In the genomic region with DNA sequence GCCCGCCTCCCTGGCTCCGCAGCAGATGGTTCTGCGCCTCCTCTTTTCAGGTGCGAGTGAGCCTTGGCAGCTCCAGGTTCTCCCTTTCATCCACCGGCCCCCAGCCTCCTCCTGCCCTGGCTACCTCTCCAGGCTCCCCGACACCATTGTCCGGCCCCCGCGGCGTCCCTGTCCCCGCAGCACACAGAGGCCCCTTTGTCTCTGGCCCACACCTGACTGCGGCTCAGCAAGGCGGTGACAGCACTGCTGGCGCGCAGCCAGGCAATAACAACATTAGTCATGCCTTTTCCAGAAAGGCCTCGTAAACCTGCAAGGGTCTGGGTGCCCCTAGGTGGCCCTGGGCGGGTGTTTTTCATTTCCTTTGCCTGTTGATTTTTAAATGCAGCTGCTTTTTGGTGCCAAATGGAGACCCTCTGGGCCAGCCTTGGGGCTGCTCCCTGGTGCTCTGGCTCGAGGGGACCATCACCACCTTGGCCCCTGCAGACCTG, we compare ENCODE assay signal across 9 cellular contexts.
DNase-seq lines count a peak whose midpoint lies in the region; ATAC-seq, FAIRE-seq and TF ChIP-seq lines count a peak whose summit lies in the region.
"Had no signal": no experiment of that assay in that cellular context is flagged by ENCODE, and none has a peak within 500 bp of the region (broad histone marks: within the 10 kb centered on the region; RNA-seq: fewer than 3 reads in every experiment).

No MANE protein-coding gene starts in this region.

- H3K9me3 ChIP-seq in MG63: no peaks in the 10 kb centered on the region
- no peaks in the 10 kb centered on the region for H3K9me3 ChIP-seq in endodermal cell (ENCODE audit: control insufficient read depth, low read length)
- H3K9me3 ChIP-seq in small intestine (ENCODE audit: control insufficient read depth, low read depth): no peaks in the 10 kb centered on the region
- no peaks in the 10 kb centered on the region for H3K9me3 ChIP-seq in spleen

- H3K9me3 Mint-ChIP-seq in endodermal cell: peaks cover 3% of the 10 kb centered on the region
- no peaks in the 10 kb centered on the region for H3K9me3 Mint-ChIP-seq in activated T-helper 2 cell treated with anti-CD3 and anti-CD28 coated beads, Interferon-gamma antibody, Interleukin-2, Interleukin-4, amounts not matched to agents 10 μg/mL and 5 μg/mL and 100 μg/mL, durations not matched to agents 14 hours and 24 hours and 36 hours

- H3K27ac ChIP-seq in endodermal cell (ENCODE audit: low read depth, low read length) (no peak overlapping the region), small intestine (ENCODE audit: low read depth in 1 of 2, low read length in 1 of 2) (peak overlapping the region in 1 of 2 donors; percentile 78), spleen (no peak overlapping the region)

- DNase-seq in COLO829 (ENCODE audit: low spot score) (peak; percentile 65), MG63 (peak; percentile 32), SHP77 treated with DMSO at 0.1 percent for 48 hours (lab: John Stamatoyannopoulos, UW) (peak; percentile 34), endodermal cell (peak; percentile 77), small intestine (peak; percentile 86), spleen (no peak)
- DNase-seq in activated T-helper 2 cell treated with anti-CD3 and anti-CD28 coated beads, Interferon-gamma antibody, Interleukin-2, Interleukin-4, amounts not matched to agents 10 μg/mL and 5 μg/mL and 100 μg/mL, durations not matched to agents 14 hours and 24 hours and 36 hours (ENCODE audit: low spot score): no peak

- H3K4me3 Mint-ChIP-seq in endodermal cell: no peak overlapping the region
- no peak overlapping the region for H3K4me3 Mint-ChIP-seq in activated T-helper 2 cell treated with anti-CD3 and anti-CD28 coated beads, Interferon-gamma antibody, Interleukin-2, Interleukin-4, amounts not matched to agents 10 μg/mL and 5 μg/mL and 100 μg/mL, durations not matched to agents 14 hours and 24 hours and 36 hours (ENCODE audit: low read depth)

- no peak for TF ChIP-seq POLR2A in spleen (IDR thresholded peaks at IDR 0.05)

- H3K4me1 ChIP-seq in endodermal cell (ENCODE audit: control insufficient read depth, insufficient read depth, low read length) (peaks cover 5% of the 10 kb centered on the region), small intestine (ENCODE audit: control insufficient read depth in 2 of 2, insufficient read depth in 1 of 2, low read depth in 1 of 2, low read length in 1 of 2) (peaks cover 0 to 11% of the 10 kb centered on the region in 2 donors), spleen (no peaks in the 10 kb centered on the region)

- no peak overlapping the region for H3K9ac ChIP-seq in endodermal cell (ENCODE audit: extremely low read depth, low read length, poor library complexity, severe bottlenecking)

- no peak for ATAC-seq in GM21360 (IDR thresholded peaks at IDR 0.05; ENCODE audit: unreplicated experiment)

- H3K4me3 ChIP-seq in MG63: no peak overlapping the region
- no peak overlapping the region for H3K4me3 ChIP-seq in endodermal cell (ENCODE audit: low read length)
- no peak overlapping the region for H3K4me3 ChIP-seq in small intestine (ENCODE audit: low read depth in 1 of 2, low read length in 2 of 2)
- H3K4me3 ChIP-seq in spleen: no peak overlapping the region

- H3K36me3 ChIP-seq in MG63 (no peaks in the 10 kb centered on the region), endodermal cell (ENCODE audit: control insufficient read depth, insufficient read depth, low read length) (no peaks in the 10 kb centered on the region), small intestine (ENCODE audit: control insufficient read depth in 2 of 2, insufficient read depth in 2 of 2, low read length in 2 of 2) (no peaks in the 10 kb centered on the region), spleen (no peaks in the 10 kb centered on the region)

- H3K27me3 ChIP-seq in MG63: no peaks in the 10 kb centered on the region
- no peaks in the 10 kb centered on the region for H3K27me3 ChIP-seq in endodermal cell (ENCODE audit: control insufficient read depth, insufficient read depth, low read length, poor library complexity, severe bottlenecking)
- no peaks in the 10 kb centered on the region for H3K27me3 ChIP-seq in small intestine (ENCODE audit: control insufficient read depth in 2 of 2, insufficient read depth in 2 of 2, low read length in 2 of 2)
- peaks cover 0 to 28% (median 0%) of the 10 kb centered on the region in 7 donors for H3K27me3 ChIP-seq in spleen (replicated peaks in 1 of 7)

- H3K36me3 Mint-ChIP-seq in endodermal cell (ENCODE audit: low read depth): no peaks in the 10 kb centered on the region
- no peaks in the 10 kb centered on the region for H3K36me3 Mint-ChIP-seq in activated T-helper 2 cell treated with anti-CD3 and anti-CD28 coated beads, Interferon-gamma antibody, Interleukin-2, Interleukin-4, amounts not matched to agents 10 μg/mL and 5 μg/mL and 100 μg/mL, durations not matched to agents 14 hours and 24 hours and 36 hours (ENCODE audit: low read depth)

- FAIRE-seq in small intestine (lab: Jason Lieb, UNC): no peak
- FAIRE-seq: islet of Langerhans had no signal

- no peak overlapping the region for H3K27ac Mint-ChIP-seq in endodermal cell
- H3K27ac Mint-ChIP-seq in activated T-helper 2 cell treated with anti-CD3 and anti-CD28 coated beads, Interferon-gamma antibody, Interleukin-2, Interleukin-4, amounts not matched to agents 10 μg/mL and 5 μg/mL and 100 μg/mL, durations not matched to agents 14 hours and 24 hours and 36 hours: no peak overlapping the region

- H3K4me1 Mint-ChIP-seq in endodermal cell: peaks cover 53% of the 10 kb centered on the region
- H3K4me1 Mint-ChIP-seq in activated T-helper 2 cell treated with anti-CD3 and anti-CD28 coated beads, Interferon-gamma antibody, Interleukin-2, Interleukin-4, amounts not matched to agents 10 μg/mL and 5 μg/mL and 100 μg/mL, durations not matched to agents 14 hours and 24 hours and 36 hours (ENCODE audit: low read depth): no peaks in the 10 kb centered on the region

- H3K27me3 Mint-ChIP-seq in endodermal cell (ENCODE audit: insufficient read depth): peaks cover 40% of the 10 kb centered on the region
- peaks cover 2% of the 10 kb centered on the region for H3K27me3 Mint-ChIP-seq in activated T-helper 2 cell treated with anti-CD3 and anti-CD28 coated beads, Interferon-gamma antibody, Interleukin-2, Interleukin-4, amounts not matched to agents 10 μg/mL and 5 μg/mL and 100 μg/mL, durations not matched to agents 14 hours and 24 hours and 36 hours (ENCODE audit: low read depth)

- intact Hi-C loops in activated T-helper 2 cell treated with anti-CD3 and anti-CD28 coated beads, Interferon-gamma antibody, Interleukin-2, Interleukin-4, amounts not matched to agents 10 μg/mL and 5 μg/mL and 100 μg/mL, durations not matched to agents 14 hours and 24 hours and 36 hours (cut with micrococcal nuclease): no loop called here
- intact Hi-C loops in spleen (cut with DNase I; ENCODE audit: low total_unique reads): no loop called here

- WGBS in endodermal cell (ENCODE audit: insufficient coverage in 1 of 2, insufficient read length in 1 of 2), 2 experiments: 43 to 54% methylated on average over 7 to 17 of the region's 18 CpGs
- 8 to 34% (median 10%) methylated on average over 12 to 18 of the region's 18 CpGs for WGBS in small intestine, 3 donors
- WGBS in spleen, 5 donors: 31 to 40% (median 37%) methylated on average over 16 to 18 of the region's 18 CpGs

- TF ChIP-seq CTCF in endodermal cell (conservative IDR thresholded peaks at IDR 0.05): no peak
- no peak for TF ChIP-seq CTCF in spleen (IDR thresholded peaks at IDR 0.05 in 8 of 11, conservative IDR thresholded peaks at IDR 0.05 in 3 of 11)

Comparison
In these comparisons a context has a peak if more than half of its experiments do, and no peak if none do; other contexts are left out.
1. DNase-seq: peak in COLO829 (single experiment), MG63 (single experiment), SHP77 treated with DMSO at 0.1 percent for 48 hours (single experiment), endodermal cell (single experiment) and small intestine (single experiment); none in activated T-helper 2 cell treated with anti-CD3 and anti-CD28 coated beads, Interferon-gamma antibody, Interleukin-2, Interleukin-4, amounts not matched to agents 10 μg/mL and 5 μg/mL and 100 μg/mL, durations not matched to agents 14 hours and 24 hours and 36 hours (single experiment) and spleen (single experiment).